8 cellular contexts compared by ENCODE assay signal in genomic region chr16:667780-668518, GRCh38. TPM values are rescaled to one million over a fixed set of nuclear protein-coding genes. Genes with fewer than 3 reads are reported as not detected.
DNase-seq lines count a peak whose midpoint lies in the region; ATAC-seq and TF ChIP-seq lines count a peak whose summit lies in the region.

TSS of gene RHOT2 (plus strand) at chr16:668132. CDS start at chr16:668200, 68 bp downstream.

- H3K27me3 ChIP-seq in osteoblast (ENCODE audit: insufficient read depth, low read length): no peaks in the 10 kb centered on the region

- H4K20me1 ChIP-seq in osteoblast (ENCODE audit: insufficient read depth, low read length): peaks cover 26% of the 10 kb centered on the region

- peaks cover 35% of the 10 kb centered on the region for H3K79me2 ChIP-seq in osteoblast (ENCODE audit: insufficient read depth, low read length)

- H3K27ac Mint-ChIP-seq in activated naive CD4-positive, alpha-beta T cell treated with anti-CD3 and anti-CD28 coated beads, Interleukin-2, amount 50 U/mL, for 24 hours: peak within 1 kb of the TSS; percentile 65

- H2AFZ ChIP-seq in osteoblast (ENCODE audit: low read length): peak within 1 kb of the TSS; percentile 94

- peaks cover 31% of the 10 kb centered on the region for H3K36me3 ChIP-seq in osteoblast (ENCODE audit: insufficient read depth, low read length)

- H3K4me1 Mint-ChIP-seq in activated naive CD4-positive, alpha-beta T cell treated with anti-CD3 and anti-CD28 coated beads, Interleukin-2, amount 50 U/mL, for 24 hours: peaks cover 7% of the 10 kb centered on the region

- peak within 1 kb of the TSS; percentile 76 for H3K4me3 Mint-ChIP-seq in activated naive CD4-positive, alpha-beta T cell treated with anti-CD3 and anti-CD28 coated beads, Interleukin-2, amount 50 U/mL, for 24 hours

- DNase-seq in GM04504 (ENCODE audit: low read depth) (peak; percentile 81), NCI-H1092 treated with DMSO at 0.1 percent for 48 hours (lab: John Stamatoyannopoulos, UW) (peak; percentile 89), SKM-1 (lab: John Stamatoyannopoulos, UW; ENCODE audit: unreplicated experiment) (peak; percentile 77), glomerular endothelial cell (ENCODE audit: extremely low read depth, low read depth, low spot score) (no peak), osteoblast (ENCODE audit: insufficient read length, low spot score, missing footprints) (peak; percentile 100)

- peak within 1 kb of the TSS; percentile 84 for H3K4me2 ChIP-seq in osteoblast (ENCODE audit: insufficient read depth, low read length)

- H3K4me3 ChIP-seq in osteoblast (ENCODE audit: insufficient read depth, low read length): peak within 1 kb of the TSS; percentile 93

- H3K36me3 Mint-ChIP-seq in activated naive CD4-positive, alpha-beta T cell treated with anti-CD3 and anti-CD28 coated beads, Interleukin-2, amount 50 U/mL, for 24 hours: no peaks in the 10 kb centered on the region

- no peaks in the 10 kb centered on the region for H3K9me3 ChIP-seq in osteoblast (ENCODE audit: low read depth, low read length)

- H3K4me1 ChIP-seq in osteoblast (ENCODE audit: insufficient read depth, low read length): peaks cover 10% of the 10 kb centered on the region

- no peaks in the 10 kb centered on the region for H3K9me3 Mint-ChIP-seq in activated naive CD4-positive, alpha-beta T cell treated with anti-CD3 and anti-CD28 coated beads, Interleukin-2, amount 50 U/mL, for 24 hours

- peak; percentile 75 for TF ChIP-seq CTCF in osteoblast (IDR thresholded peaks at IDR 0.05; ENCODE audit: extremely low read depth, low read depth, low read length)

- H3K27ac ChIP-seq in osteoblast (ENCODE audit: low read depth, low read length) (peak within 1 kb of the TSS; percentile 58), temporal lobe (ENCODE audit: low read depth, low read length) (peak within 1 kb of the TSS; percentile 89)

- H3K27me3 Mint-ChIP-seq in activated naive CD4-positive, alpha-beta T cell treated with anti-CD3 and anti-CD28 coated beads, Interleukin-2, amount 50 U/mL, for 24 hours: no peaks in the 10 kb centered on the region

- peak; percentile 73 for ATAC-seq in HG02571 (IDR thresholded peaks at IDR 0.05; ENCODE audit: unreplicated experiment)

RNA-seq across cellular contexts. Expression of gene RHOT2, which starts in this region (rescaled TPM):
- total RNA-seq in glomerular endothelial cell: 48.3 and 78.9 TPM in 2 replicates
- 35.9 and 42.0 TPM in 2 replicates for total RNA-seq in osteoblast
- 26.1 TPM for total RNA-seq in temporal lobe
